8 cellular contexts compared by ENCODE assay signal in genomic region chr2:240566203-240567136, GRCh38. TPM values are rescaled to one million over a fixed set of nuclear protein-coding genes. Genes with fewer than 3 reads are reported as not detected.
DNase-seq lines count a peak whose midpoint lies in the region; ATAC-seq and TF ChIP-seq lines count a peak whose summit lies in the region.

No MANE protein-coding gene starts in this region.

- H3K4me3 ChIP-seq in CD8-positive, alpha-beta T cell (ENCODE audit: low read depth, low read length), result peak overlapping the region; percentile 71
- H3K4me3 ChIP-seq in endocrine pancreas (ENCODE audit: control insufficient read depth, insufficient read depth, low read length), result peak overlapping the region; percentile 6
- peak overlapping the region; percentile 55 for H3K4me3 ChIP-seq in mononuclear cell (ENCODE audit: low read length)

- H3K27ac Mint-ChIP-seq in CD8-positive, alpha-beta T cell, result peak overlapping the region; percentile 99

- peak; percentile 89 to 97 (median 96) for DNase-seq in CD8-positive, alpha-beta T cell
- peak; percentile 76 for DNase-seq in NK-92 (lab: John Stamatoyannopoulos, UW; ENCODE audit: unreplicated experiment)
- peak; percentile 80 to 92 (median 87) for DNase-seq in activated CD8-positive, alpha-beta memory T cell treated with anti-CD3 and anti-CD28 coated beads for 48 hours (ENCODE audit: low read depth in 2 of 3, low spot score in 2 of 3)
- peak; percentile 93 for DNase-seq in stimulated activated CD8-positive, alpha-beta memory T cell treated with anti-CD3 and anti-CD28 coated beads, Interleukin-4, amount 100 ng/mL, for 24 hours (ENCODE audit: low read depth)

- H3K4me1 Mint-ChIP-seq in CD8-positive, alpha-beta T cell (ENCODE audit: low read depth), result peaks cover 76% of the 10 kb centered on the region

- H3K9ac ChIP-seq in endocrine pancreas (ENCODE audit: control insufficient read depth, insufficient read depth, low read length), result peak overlapping the region; percentile 34

- peak; percentile 62 for ATAC-seq in CD8-positive, alpha-beta T cell
- ATAC-seq in GM19351 (IDR thresholded peaks at IDR 0.05; ENCODE audit: unreplicated experiment) (peak; percentile 45), HG03460 (IDR thresholded peaks at IDR 0.05; ENCODE audit: unreplicated experiment) (peak; percentile 45)

- H3K36me3 ChIP-seq in CD8-positive, alpha-beta T cell (ENCODE audit: insufficient read depth, low read length), result no peaks in the 10 kb centered on the region
- no peaks in the 10 kb centered on the region for H3K36me3 ChIP-seq in endocrine pancreas (ENCODE audit: control insufficient read depth, insufficient read depth, low read length)

- H3K27me3 Mint-ChIP-seq in CD8-positive, alpha-beta T cell (ENCODE audit: low read depth), result no peaks in the 10 kb centered on the region

- TF ChIP-seq CTCF in CD8-positive, alpha-beta T cell (IDR thresholded peaks at IDR 0.05), result peak; percentile 87

- CTCF ChIA-PET in CD8-positive, alpha-beta T cell (lab: Charles Lee), result interaction anchor here (0.6 to 4.1 kb wide), 15 partner anchors 10 to 138 kb away, joined by 3 to 37 read pairs (median 5); partner anchors contain the start of gene CAPN10

- intact Hi-C loops in CD8-positive, alpha-beta T cell (cut with DNase I, micrococcal nuclease), result loop anchor here (1.0 to 10.0 kb wide), 13 partner anchors 13 to 1162 kb away; partner anchors contain the start of genes FARP2 (in 2 of the 2), ING5 (in 2 of the 2), CAPN10 (in 1 of the 2) and HDAC4 (in 1 of the 2)

- H3K27me3 ChIP-seq in CD8-positive, alpha-beta T cell (ENCODE audit: insufficient read depth, low read length), result no peaks in the 10 kb centered on the region
- H3K27me3 ChIP-seq in endocrine pancreas (ENCODE audit: control insufficient read depth, insufficient read depth, low read length), result no peaks in the 10 kb centered on the region
- H3K27me3 ChIP-seq in mononuclear cell (ENCODE audit: insufficient read depth, low read length), result no peaks in the 10 kb centered on the region

- H3K4me3 Mint-ChIP-seq in CD8-positive, alpha-beta T cell, result peak overlapping the region; percentile 94

- H3K9me3 Mint-ChIP-seq in CD8-positive, alpha-beta T cell, result no peaks in the 10 kb centered on the region

- peaks cover 85% of the 10 kb centered on the region for H3K4me1 ChIP-seq in CD8-positive, alpha-beta T cell (ENCODE audit: insufficient read depth, low read length)
- peaks cover 6% of the 10 kb centered on the region for H3K4me1 ChIP-seq in endocrine pancreas (ENCODE audit: control insufficient read depth, insufficient read depth, low read length)
- H3K4me1 ChIP-seq in mononuclear cell (ENCODE audit: insufficient read depth, low read length), result peaks cover 89% of the 10 kb centered on the region

- H3K36me3 Mint-ChIP-seq in CD8-positive, alpha-beta T cell, result peaks cover 30% of the 10 kb centered on the region

- H3K9me3 ChIP-seq in CD8-positive, alpha-beta T cell (ENCODE audit: low read length), result no peaks in the 10 kb centered on the region
- H3K9me3 ChIP-seq in endocrine pancreas (ENCODE audit: control insufficient read depth, low read length) (no peaks in the 10 kb centered on the region), mononuclear cell (ENCODE audit: low read depth, low read length) (no peaks in the 10 kb centered on the region)

- POLR2A ChIA-PET in CD8-positive, alpha-beta T cell (lab: Charles Lee), result interaction anchor here (0.7 to 5.2 kb wide), 10 partner anchors 10 to 138 kb away, joined by 3 to 88 read pairs (median 4); partner anchors contain the start of gene CAPN10

- peak overlapping the region; percentile 79 for H3K27ac ChIP-seq in CD8-positive, alpha-beta T cell (ENCODE audit: low read depth, low read length)

RNA-seq across cellular contexts. Expression of gene RNPEPL1, which starts 1.8 kb away (rescaled TPM):
- 10 to 100 TPM; 73.3 to 75.0 TPM for total RNA-seq in CD8-positive, alpha-beta T cell
- total RNA-seq in mononuclear cell, result 41.1 TPM

RNA-seq across cellular contexts. Expression of gene DUSP28, which starts 6.3 kb away (rescaled TPM):
- 10 to 100 TPM; 16.4 to 17.3 TPM for total RNA-seq in CD8-positive, alpha-beta T cell
- 12.1 TPM for total RNA-seq in mononuclear cell

RNA-seq across cellular contexts. Expression of gene ANKMY1, which starts 8.7 kb away (rescaled TPM):
- total RNA-seq in CD8-positive, alpha-beta T cell, result 10 to 100 TPM; 23.4 to 23.9 TPM
- total RNA-seq in mononuclear cell, result 24.1 TPM

RNA-seq across cellular contexts. Expression of gene CAPN10, which starts 20.1 kb away (rescaled TPM):
- total RNA-seq in CD8-positive, alpha-beta T cell, result 10 to 100 TPM; 65.9 to 68.9 TPM
- 18.2 TPM for total RNA-seq in mononuclear cell

RNA-seq across cellular contexts. Expression of gene GPR35, which starts 58.8 kb away (rescaled TPM):
- 10 to 100 TPM; 17.5 to 18.7 TPM for total RNA-seq in CD8-positive, alpha-beta T cell
- 40.8 TPM for total RNA-seq in mononuclear cell

Comparison
In these comparisons a context has a peak if more than half of its experiments do, and no peak if none do; other contexts are left out.
1. Peak in every context shown above with its lines: DNase-seq, ATAC-seq, H3K4me3 ChIP-seq and H3K27ac ChIP-seq.
2. H3K4me3 ChIP-seq: peak in every context shown above with its lines; median percentile 71 in CD8-positive, alpha-beta T cell; 55 in mononuclear cell; 6 in endocrine pancreas.